8 cellular contexts compared by ENCODE assay signal in genomic region chr1:31335007-31335406, GRCh38. TPM values are rescaled to one million over a fixed set of nuclear protein-coding genes. Genes with fewer than 3 reads are reported as not detected.
DNase-seq lines count a peak whose midpoint lies in the region; ATAC-seq, FAIRE-seq and TF ChIP-seq lines count a peak whose summit lies in the region.

No MANE protein-coding gene starts in this region.

- H3K9me3 ChIP-seq in adipocyte (ENCODE audit: control insufficient read depth, low read length), result no peaks in the 10 kb centered on the region
- H3K9me3 ChIP-seq in CD8-positive, alpha-beta T cell (ENCODE audit: low read length), result no peaks in the 10 kb centered on the region

- TF ChIP-seq CTCF in GM06990 (IDR thresholded peaks at IDR 0.05; ENCODE audit: insufficient read depth, low read length, poor library complexity, severe bottlenecking), result peak; percentile 45
- no peak for TF ChIP-seq CTCF in CD8-positive, alpha-beta T cell (IDR thresholded peaks at IDR 0.05)

- H3K4me3 Mint-ChIP-seq in CD8-positive, alpha-beta T cell, result no peak overlapping the region
- no peak overlapping the region for H3K4me3 Mint-ChIP-seq in activated naive CD8-positive, alpha-beta T cell treated with anti-CD3 and anti-CD28 coated beads, Interleukin-2, amount 50 U/mL, for 24 hours

- no peaks in the 10 kb centered on the region for H3K36me3 ChIP-seq in GM06990 (ENCODE audit: control insufficient read depth, insufficient read depth, low read length)
- H3K36me3 ChIP-seq in adipocyte (ENCODE audit: control insufficient read depth, insufficient read depth, low read length, severe bottlenecking), result peaks cover 27% of the 10 kb centered on the region
- peaks cover 4% of the 10 kb centered on the region for H3K36me3 ChIP-seq in CD8-positive, alpha-beta T cell (ENCODE audit: insufficient read depth, low read length)

- POLR2A ChIA-PET in CD8-positive, alpha-beta T cell (lab: Charles Lee), result no interaction called here

- CTCF ChIA-PET in CD8-positive, alpha-beta T cell (lab: Charles Lee), result no interaction called here

- no peaks in the 10 kb centered on the region for H3K9me3 Mint-ChIP-seq in CD8-positive, alpha-beta T cell
- no peaks in the 10 kb centered on the region for H3K9me3 Mint-ChIP-seq in activated naive CD8-positive, alpha-beta T cell treated with anti-CD3 and anti-CD28 coated beads, Interleukin-2, amount 50 U/mL, for 24 hours

- FAIRE-seq in islet of Langerhans (lab: Jason Lieb, UNC), result peak; percentile 94

- no peaks in the 10 kb centered on the region for H3K4me1 ChIP-seq in adipocyte (ENCODE audit: control insufficient read depth, insufficient read depth, low read length)
- H3K4me1 ChIP-seq in CD8-positive, alpha-beta T cell (ENCODE audit: insufficient read depth, low read length), result no peaks in the 10 kb centered on the region

- no peak for ATAC-seq in CD8-positive, alpha-beta T cell
- no peak for ATAC-seq in HG03571 (IDR thresholded peaks at IDR 0.05; ENCODE audit: unreplicated experiment)
- no peak for ATAC-seq in activated naive CD8-positive, alpha-beta T cell treated with anti-CD3 and anti-CD28 coated beads, Interleukin-2, amount 50 U/mL, for 24 hours

- H3K4me1 Mint-ChIP-seq in CD8-positive, alpha-beta T cell (ENCODE audit: low read depth), result peaks cover 2% of the 10 kb centered on the region
- no peaks in the 10 kb centered on the region for H3K4me1 Mint-ChIP-seq in activated naive CD8-positive, alpha-beta T cell treated with anti-CD3 and anti-CD28 coated beads, Interleukin-2, amount 50 U/mL, for 24 hours

- H3K27me3 ChIP-seq in GM06990 (replicated peaks; ENCODE audit: control insufficient read depth, insufficient read depth, low read length) (no peaks in the 10 kb centered on the region), adipocyte (replicated peaks; ENCODE audit: control insufficient read depth, insufficient read depth, low read length) (no peaks in the 10 kb centered on the region)
- H3K27me3 ChIP-seq in CD8-positive, alpha-beta T cell (ENCODE audit: insufficient read depth, low read length), result no peaks in the 10 kb centered on the region

- peak; percentile 25 for DNase-seq in A172 (ENCODE audit: low spot score)
- DNase-seq in GM06990 (ENCODE audit: extremely low read depth, insufficient read length), result no peak
- peak; percentile 33 for DNase-seq in NCI-H2107 (lab: John Stamatoyannopoulos, UW)
- DNase-seq in adipocyte (ENCODE audit: low read depth), result peak; percentile 67
- DNase-seq in CD8-positive, alpha-beta T cell, result no peak
- no peak for DNase-seq in activated naive CD8-positive, alpha-beta T cell treated with anti-CD3 and anti-CD28 coated beads, Interleukin-2, amount 50 U/mL, for 24 hours

- H3K9ac ChIP-seq in adipocyte (ENCODE audit: low read length), result no peak overlapping the region

- no peaks in the 10 kb centered on the region for H3K27me3 Mint-ChIP-seq in CD8-positive, alpha-beta T cell (ENCODE audit: low read depth)
- no peaks in the 10 kb centered on the region for H3K27me3 Mint-ChIP-seq in activated naive CD8-positive, alpha-beta T cell treated with anti-CD3 and anti-CD28 coated beads, Interleukin-2, amount 50 U/mL, for 24 hours

- peaks cover 39% of the 10 kb centered on the region for H3K36me3 Mint-ChIP-seq in CD8-positive, alpha-beta T cell
- H3K36me3 Mint-ChIP-seq in activated naive CD8-positive, alpha-beta T cell treated with anti-CD3 and anti-CD28 coated beads, Interleukin-2, amount 50 U/mL, for 24 hours (ENCODE audit: low read depth), result peaks cover 9% of the 10 kb centered on the region

- no peak overlapping the region for H3K27ac Mint-ChIP-seq in CD8-positive, alpha-beta T cell
- H3K27ac Mint-ChIP-seq in activated naive CD8-positive, alpha-beta T cell treated with anti-CD3 and anti-CD28 coated beads, Interleukin-2, amount 50 U/mL, for 24 hours, result no peak overlapping the region

- H3K27ac ChIP-seq in CD8-positive, alpha-beta T cell (ENCODE audit: low read depth, low read length), result no peak overlapping the region

- no peak overlapping the region for H3K4me3 ChIP-seq in GM06990 (replicated peaks; ENCODE audit: low read depth, low read length)
- H3K4me3 ChIP-seq in adipocyte (ENCODE audit: low read length), result no peak overlapping the region
- H3K4me3 ChIP-seq in CD8-positive, alpha-beta T cell (ENCODE audit: low read depth, low read length), result no peak overlapping the region

- intact Hi-C loops in CD8-positive, alpha-beta T cell (cut with DNase I, micrococcal nuclease), result loop anchor here (2.0 to 10.0 kb wide), 2 partner anchors 170 to 172 kb away; no protein-coding TSS in a partner anchor

RNA-seq across cellular contexts. Expression of gene FABP3, which starts 37.9 kb away (rescaled TPM):
- total RNA-seq in A172 (2014; rRNA removed; shearing (Covaris generic)), result 9.0 and 19.5 TPM in 2 replicates
- total RNA-seq in CD8-positive, alpha-beta T cell, result not detected

RNA-seq across cellular contexts. Expression of gene ZCCHC17, which starts 38.2 kb away (rescaled TPM):
- 37.5 and 37.6 TPM in 2 replicates for total RNA-seq in A172 (2014; rRNA removed; shearing (Covaris generic))
- 1 to 10 TPM; 7.2 to 8.0 TPM for total RNA-seq in CD8-positive, alpha-beta T cell

RNA-seq across cellular contexts. Expression of gene SNRNP40, which starts 38.4 kb away (rescaled TPM):
- 88.1 and 89.8 TPM in 2 replicates for total RNA-seq in A172 (2014; rRNA removed; shearing (Covaris generic))
- total RNA-seq in CD8-positive, alpha-beta T cell, result 10 to 100 TPM; 78.3 to 81.9 TPM

Comparison
In these comparisons a context has a peak if more than half of its experiments do, and no peak if none do; other contexts are left out.
1. DNase-seq: peak in A172 (single experiment), NCI-H2107 (single experiment) and adipocyte (single experiment); none in GM06990 (single experiment), CD8-positive, alpha-beta T cell (0 of 7) and activated naive CD8-positive, alpha-beta T cell treated with anti-CD3 and anti-CD28 coated beads, Interleukin-2, amount 50 U/mL, for 24 hours (single experiment).